In the genomic region with DNA sequence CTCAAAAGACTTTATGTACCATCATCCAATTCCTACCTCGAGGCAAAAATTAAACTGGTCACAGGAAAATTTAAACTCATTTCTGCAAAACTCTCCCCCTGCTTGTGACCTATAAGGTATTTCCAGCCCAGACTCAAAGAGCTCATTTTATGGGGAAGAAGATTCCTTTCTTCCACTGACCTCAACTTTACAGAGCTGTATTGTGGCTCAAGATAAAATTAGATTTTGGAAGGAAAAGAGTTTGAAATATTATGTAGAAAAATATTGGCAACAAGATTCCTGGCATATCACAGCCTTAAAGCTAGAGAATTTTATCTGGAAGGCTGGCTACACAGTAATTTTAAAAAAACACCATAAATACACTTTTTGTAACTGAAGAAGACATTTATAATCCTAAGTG, we compare ENCODE assay signal across 15 cellular contexts.
"Had no signal": no experiment of that assay in that cellular context is flagged by ENCODE, and none has a peak within 500 bp of the region (broad histone marks: within the 10 kb centered on the region; RNA-seq: fewer than 3 reads in every experiment).

No MANE protein-coding gene starts in this region.

- H3K4me3 ChIP-seq: ascending aorta, cardiac muscle cell, lung, mucosa of descending colon, tibial artery, vagina had no signal

- H3K27ac Mint-ChIP-seq: activated CD8-positive, alpha-beta memory T cell treated with anti-CD3 and anti-CD28 coated beads, Interleukin-2, amount 10 ng/mL, durations not matched to agents 7 days and 5 days; activated naive CD8-positive, alpha-beta T cell treated with anti-CD3 and anti-CD28 coated beads for 36 hours; natural killer cell had no signal

- H3K9me3 Mint-ChIP-seq: activated naive CD8-positive, alpha-beta T cell treated with anti-CD3 and anti-CD28 coated beads for 36 hours; natural killer cell had no signal

- H3K4me1 Mint-ChIP-seq: activated CD8-positive, alpha-beta memory T cell treated with anti-CD3 and anti-CD28 coated beads, Interleukin-2, amount 10 ng/mL, durations not matched to agents 7 days and 5 days; activated naive CD8-positive, alpha-beta T cell treated with anti-CD3 and anti-CD28 coated beads for 36 hours had no signal

- ATAC-seq: activated CD8-positive, alpha-beta memory T cell treated with anti-CD3 and anti-CD28 coated beads, Interleukin-2, amount 10 ng/mL, durations not matched to agents 7 days and 5 days; mucosa of descending colon; natural killer cell had no signal

- H3K27ac ChIP-seq: ascending aorta, cardiac muscle cell, tibial artery, vagina had no signal

- DNase-seq: activated CD4-positive, alpha-beta T cell treated with anti-CD3 and anti-CD28 coated beads for 1 hour; activated CD4-positive, alpha-beta T cell treated with anti-CD3 and anti-CD28 coated beads, Interleukin-2, amount 50 U/mL, for 48 hours; activated CD8-positive, alpha-beta memory T cell treated with anti-CD3 and anti-CD28 coated beads, Interleukin-2, amount 10 ng/mL, durations not matched to agents 7 days and 5 days; activated gamma-delta T cell; activated naive CD8-positive, alpha-beta T cell treated with anti-CD3 and anti-CD28 coated beads for 36 hours; activated T-cell treated with anti-CD3 and anti-CD28 coated beads, Interleukin-2, amount 50 U/mL, for 48 hours; mucosa of descending colon; natural killer cell; nucleus accumbens; T-helper 9 cell; tibial artery had no signal

- H3K36me3 ChIP-seq: ascending aorta, cardiac muscle cell, tibial artery, vagina had no signal

- H3K36me3 Mint-ChIP-seq: activated CD8-positive, alpha-beta memory T cell treated with anti-CD3 and anti-CD28 coated beads, Interleukin-2, amount 10 ng/mL, durations not matched to agents 7 days and 5 days; activated naive CD8-positive, alpha-beta T cell treated with anti-CD3 and anti-CD28 coated beads for 36 hours; natural killer cell had no signal

- H3K4me3 Mint-ChIP-seq: activated CD8-positive, alpha-beta memory T cell treated with anti-CD3 and anti-CD28 coated beads, Interleukin-2, amount 10 ng/mL, durations not matched to agents 7 days and 5 days; activated naive CD8-positive, alpha-beta T cell treated with anti-CD3 and anti-CD28 coated beads for 36 hours; natural killer cell had no signal

- H3K9me3 ChIP-seq: ascending aorta, mucosa of descending colon, tibial artery, vagina had no signal

- H3K27me3 ChIP-seq: ascending aorta, cardiac muscle cell, tibial artery, vagina had no signal
